ENCODE assay signal across 1 cellular context in genomic region chr11:64415286-64415685, GRCh38.
TF ChIP-seq lines count a peak whose summit lies in the region.

No MANE protein-coding gene starts in this region.

TF ChIP-seq in H1, 55 proteins besides CTCF, POLR2A, EP300 and RAD21:
- TF ChIP-seq SP1 (IDR thresholded peaks at IDR 0.05; ENCODE audit: low read depth, low read length) (0 out of 2 replicates have a peak, but pooled peaks have one; percentile 18), CREB1 (IDR thresholded peaks at IDR 0.05) (no peak), ASH2L (IDR thresholded peaks at IDR 0.05; ENCODE audit: low read length) (peak; percentile 28)
TF ChIP-seq in H1: peak in this region for 2.
